8 cellular contexts compared by ENCODE assay signal in genomic region chr7:24756545-24756988, GRCh38. TPM values are rescaled to one million over a fixed set of nuclear protein-coding genes. Genes with fewer than 3 reads are reported as not detected.
DNase-seq lines count a peak whose midpoint lies in the region; ATAC-seq, FAIRE-seq and TF ChIP-seq lines count a peak whose summit lies in the region.

No MANE protein-coding gene starts in this region.

- intact Hi-C loops in prostate gland (cut with DNase I), result no loop called here

- ATAC-seq in HG03039 (IDR thresholded peaks at IDR 0.05; ENCODE audit: unreplicated experiment) (peak; percentile 2), GM21619 (IDR thresholded peaks at IDR 0.05; ENCODE audit: unreplicated experiment) (no peak)

- H3K4me1 ChIP-seq in cardiac muscle cell (ENCODE audit: low read depth) (no peaks in the 10 kb centered on the region), prostate gland (replicated peaks) (no peaks in the 10 kb centered on the region)

- H3K36me3 ChIP-seq in cardiac muscle cell (no peaks in the 10 kb centered on the region), prostate gland (no peaks in the 10 kb centered on the region)

- H3K9me3 ChIP-seq in cardiac muscle cell (ENCODE audit: low read depth), result no peaks in the 10 kb centered on the region
- no peaks in the 10 kb centered on the region for H3K9me3 ChIP-seq in prostate gland

- DNase-seq in DMS53 treated with DMSO at 0.1 percent for 48 hours (lab: John Stamatoyannopoulos, UW; ENCODE audit: unreplicated experiment) (peak; percentile 60), activated T-cell treated with anti-CD3 and anti-CD28 coated beads for 4 hours (peak; percentile 2), cardiac muscle cell (ENCODE audit: low read depth in 1 of 2, low spot score in 1 of 2) (peak in 1 of 2 donors; percentile 41), prostate gland (ENCODE audit: low spot score) (no peak), GM19239 (ENCODE audit: insufficient read length, low spot score) (no peak), islet precursor cell (no peak)

- H3K27ac ChIP-seq in cardiac muscle cell, result no peak overlapping the region
- peak overlapping the region; percentile 59 to 77 for H3K27ac ChIP-seq in prostate gland

- H3K27me3 ChIP-seq in cardiac muscle cell, result peaks cover 25% of the 10 kb centered on the region
- H3K27me3 ChIP-seq in prostate gland (replicated peaks; ENCODE audit: insufficient read depth), result peaks cover 2% of the 10 kb centered on the region

- H3K4me3 ChIP-seq in cardiac muscle cell, result peak overlapping the region; percentile 88
- peak overlapping the region; percentile 47 to 52 for H3K4me3 ChIP-seq in prostate gland

- no peak for TF ChIP-seq CTCF in cardiac muscle cell (IDR thresholded peaks at IDR 0.05; ENCODE audit: low read depth, low read length)
- TF ChIP-seq CTCF in prostate gland (IDR thresholded peaks at IDR 0.05), result no peak

- no peak for FAIRE-seq in GM19239 (lab: Jason Lieb, UNC)

- TF ChIP-seq POLR2A in prostate gland (IDR thresholded peaks at IDR 0.05), result no peak

- WGBS in prostate gland, result 9% methylated on average over 23 of the region's 23 CpGs

RNA-seq across cellular contexts. Expression of gene GSDME, which starts 0.7 kb away (rescaled TPM):
- 6.6 and 7.1 TPM in 2 replicates for total RNA-seq in cardiac muscle cell
- 8.4 and 10.0 TPM in 2 replicates for polyA plus RNA-seq in cardiac muscle cell
- 10 to 100 TPM in 1 of 2 donors, 1 to 10 TPM in 1; 4.2 to 39.3 TPM for total RNA-seq in prostate gland

Comparison
In these comparisons a context has a peak if more than half of its experiments do, and no peak if none do; other contexts are left out.
1. DNase-seq: peak in DMS53 treated with DMSO at 0.1 percent for 48 hours (single experiment) and activated T-cell treated with anti-CD3 and anti-CD28 coated beads for 4 hours (single experiment); none in prostate gland (single experiment), GM19239 (single experiment) and islet precursor cell (single experiment).